ENCODE assay signal across 17 cellular contexts in the genomic region with DNA sequence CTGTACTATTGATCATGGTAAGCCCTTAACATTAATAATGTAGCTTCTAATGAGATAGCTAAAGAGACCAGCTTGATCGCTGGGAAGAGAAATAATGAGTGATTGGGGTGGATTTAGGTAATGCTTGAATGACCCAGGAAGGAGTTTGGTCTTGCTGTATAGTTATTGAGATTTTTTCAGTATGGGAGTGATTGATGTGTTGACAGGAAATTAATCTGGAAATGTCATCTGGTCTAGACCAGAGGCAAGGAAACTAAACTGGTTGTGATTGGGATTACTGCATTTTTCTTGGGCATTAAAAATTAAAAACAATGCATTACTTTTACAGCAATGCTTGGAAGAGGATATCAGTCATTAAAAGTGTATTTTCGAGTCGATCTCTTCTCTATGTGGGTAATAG. TPM values are rescaled to one million over a fixed set of nuclear protein-coding genes. Genes with fewer than 3 reads are reported as not detected.
DNase-seq lines count a peak whose midpoint lies in the region; ATAC-seq, FAIRE-seq and TF ChIP-seq lines count a peak whose summit lies in the region.
"Had no signal": no experiment of that assay in that cellular context is flagged by ENCODE, and none has a peak within 500 bp of the region (broad histone marks: within the 10 kb centered on the region; RNA-seq: fewer than 3 reads in every experiment).

No MANE protein-coding gene starts in this region.

- no peak for TF ChIP-seq CTCF in endothelial cell of umbilical vein (IDR thresholded peaks at IDR 0.05; ENCODE audit: extremely low read depth in 1 of 2, insufficient read depth in 1 of 2, low read depth in 1 of 2, low read length in 2 of 2)

- H3K79me2 ChIP-seq in endothelial cell of umbilical vein (ENCODE audit: control insufficient read depth, insufficient read depth, low read length): no peaks in the 10 kb centered on the region

- H3K27ac ChIP-seq in endothelial cell of umbilical vein (ENCODE audit: insufficient read depth, low read depth, low read length): no peak overlapping the region
- H3K27ac ChIP-seq: C4-2B had no signal

- no peaks in the 10 kb centered on the region for H3K27me3 Mint-ChIP-seq in activated naive CD8-positive, alpha-beta T cell
- H3K27me3 Mint-ChIP-seq in activated naive CD8-positive, alpha-beta T cell treated with anti-CD3 and anti-CD28 coated beads for 36 hours: no peaks in the 10 kb centered on the region
- no peaks in the 10 kb centered on the region for H3K27me3 Mint-ChIP-seq in stimulated activated naive B cell treated with anti-CD40 and anti-IgM and Interleukin-4, amounts not matched to agents 10 μg/mL and 1 μg/mL and 100 μg/mL, for 72 hours
- H3K27me3 Mint-ChIP-seq: CD8-positive, alpha-beta memory T cell; IgD-negative memory B cell had no signal

- H3K4me1 Mint-ChIP-seq in activated naive CD8-positive, alpha-beta T cell (ENCODE audit: low read depth): no peaks in the 10 kb centered on the region
- no peaks in the 10 kb centered on the region for H3K4me1 Mint-ChIP-seq in activated naive CD8-positive, alpha-beta T cell treated with anti-CD3 and anti-CD28 coated beads for 36 hours
- no peaks in the 10 kb centered on the region for H3K4me1 Mint-ChIP-seq in stimulated activated naive B cell treated with anti-CD40 and anti-IgM and Interleukin-4, amounts not matched to agents 10 μg/mL and 1 μg/mL and 100 μg/mL, for 72 hours
- H3K4me1 Mint-ChIP-seq: GM23338 had no signal

- dilution Hi-C loops in endothelial cell of umbilical vein (cut with MboI; ENCODE audit: extremely low pct_ligation_motif_present, low sequenced_read_pairs): no loop called here

- H3K4me2 ChIP-seq in endothelial cell of umbilical vein (ENCODE audit: insufficient read depth, low read length): no peak overlapping the region
- H3K4me2 ChIP-seq: GM23338 had no signal

- H3K4me3 Mint-ChIP-seq in activated naive CD8-positive, alpha-beta T cell: no peak overlapping the region
- H3K4me3 Mint-ChIP-seq in activated naive CD8-positive, alpha-beta T cell treated with anti-CD3 and anti-CD28 coated beads for 36 hours: no peak overlapping the region
- H3K4me3 Mint-ChIP-seq in stimulated activated naive B cell treated with anti-CD40 and anti-IgM and Interleukin-4, amounts not matched to agents 10 μg/mL and 1 μg/mL and 100 μg/mL, for 72 hours: no peak overlapping the region
- H3K4me3 Mint-ChIP-seq: CD8-positive, alpha-beta memory T cell; GM23338; IgD-negative memory B cell had no signal

- H3K36me3 ChIP-seq in endothelial cell of umbilical vein (ENCODE audit: control insufficient read depth in 2 of 2, extremely low read depth in 1 of 2, insufficient read depth in 2 of 2, low read length in 2 of 2): peaks cover 0 to 13% of the 10 kb centered on the region in 2 experiments
- H3K36me3 ChIP-seq: BE2C had no signal

- H3K9me1 ChIP-seq in endothelial cell of umbilical vein (replicated peaks; ENCODE audit: control insufficient read depth, extremely low read depth, insufficient read depth, low read length): no peaks in the 10 kb centered on the region

- no peaks in the 10 kb centered on the region for H3K27me3 ChIP-seq in endothelial cell of umbilical vein (ENCODE audit: control insufficient read depth in 2 of 2, insufficient read depth in 2 of 2, low read length in 2 of 2)
- H3K27me3 ChIP-seq: BE2C had no signal

- POLR2A ChIA-PET in endothelial cell of umbilical vein (lab: Charles Lee): no interaction called here

- no peaks in the 10 kb centered on the region for H3K9me3 Mint-ChIP-seq in activated naive CD8-positive, alpha-beta T cell (ENCODE audit: low read depth)
- H3K9me3 Mint-ChIP-seq in activated naive CD8-positive, alpha-beta T cell treated with anti-CD3 and anti-CD28 coated beads for 36 hours: no peaks in the 10 kb centered on the region
- H3K9me3 Mint-ChIP-seq in stimulated activated naive B cell treated with anti-CD40 and anti-IgM and Interleukin-4, amounts not matched to agents 10 μg/mL and 1 μg/mL and 100 μg/mL, for 72 hours: no peaks in the 10 kb centered on the region
- H3K9me3 Mint-ChIP-seq: CD8-positive, alpha-beta memory T cell; GM23338; IgD-negative memory B cell had no signal

- H3K4me3 ChIP-seq in endothelial cell of umbilical vein (replicated peaks in 1 of 3; ENCODE audit: insufficient read depth in 1 of 3, low read depth in 1 of 3, low read length in 3 of 3): no peak overlapping the region
- H3K4me3 ChIP-seq: GM23338 had no signal

- TSS peak; percentile 14 for BruUV-seq in endothelial cell of umbilical vein (replicated peaks; lab: Mats Ljungman, UMichigan)

- intact Hi-C loops in endothelial cell of umbilical vein (cut with micrococcal nuclease): no loop called here

- H3K4me1 ChIP-seq in endothelial cell of umbilical vein (ENCODE audit: control insufficient read depth, extremely low read depth, insufficient read depth, low read length): no peaks in the 10 kb centered on the region
- H3K4me1 ChIP-seq: BE2C, Caco-2 had no signal

- no peaks in the 10 kb centered on the region for H4K20me1 ChIP-seq in endothelial cell of umbilical vein (replicated peaks; ENCODE audit: control insufficient read depth, extremely low read depth, insufficient read depth, low read length)

- no peak for DNase-seq in activated naive CD8-positive, alpha-beta T cell treated with anti-CD3 and anti-CD28 coated beads for 36 hours
- peak; percentile 61 for DNase-seq in DMS114 treated with DMSO at 0.1 percent for 48 hours (lab: John Stamatoyannopoulos, UW; ENCODE audit: unreplicated experiment)
- DNase-seq in endothelial cell of umbilical vein (ENCODE audit: low read depth, low spot score): peak; percentile 2
- DNase-seq in stimulated activated naive B cell treated with anti-CD40 and anti-IgM and Interleukin-4, amounts not matched to agents 10 μg/mL and 1 μg/mL and 100 μg/mL, for 72 hours: no peak
- DNase-seq: BE2C; Caco-2; CD8-positive, alpha-beta memory T cell; DMS53; GF-D8; H7 had no signal

- no peaks in the 10 kb centered on the region for H3K36me3 Mint-ChIP-seq in activated naive CD8-positive, alpha-beta T cell
- H3K36me3 Mint-ChIP-seq in activated naive CD8-positive, alpha-beta T cell treated with anti-CD3 and anti-CD28 coated beads for 36 hours: peaks cover 9% of the 10 kb centered on the region
- peaks cover 9 to 13% of the 10 kb centered on the region in 2 donors for H3K36me3 Mint-ChIP-seq in stimulated activated naive B cell treated with anti-CD40 and anti-IgM and Interleukin-4, amounts not matched to agents 10 μg/mL and 1 μg/mL and 100 μg/mL, for 72 hours
- H3K36me3 Mint-ChIP-seq: IgD-negative memory B cell had no signal

- no peaks in the 10 kb centered on the region for H3K9me3 ChIP-seq in endothelial cell of umbilical vein (replicated peaks; ENCODE audit: control insufficient read depth, insufficient read depth, low read length)
- H3K9me3 ChIP-seq: BE2C, Caco-2 had no signal

- H3K27ac Mint-ChIP-seq in activated naive CD8-positive, alpha-beta T cell: peak overlapping the region; percentile 12
- H3K27ac Mint-ChIP-seq in activated naive CD8-positive, alpha-beta T cell treated with anti-CD3 and anti-CD28 coated beads for 36 hours: no peak overlapping the region
- H3K27ac Mint-ChIP-seq in stimulated activated naive B cell treated with anti-CD40 and anti-IgM and Interleukin-4, amounts not matched to agents 10 μg/mL and 1 μg/mL and 100 μg/mL, for 72 hours: no peak overlapping the region
- H3K27ac Mint-ChIP-seq: GM23338 had no signal

- CTCF ChIA-PET in endothelial cell of umbilical vein (lab: Charles Lee): interaction anchor here (1.0 kb wide), 1 partner anchor 21 kb away, joined by 3 read pairs; no protein-coding TSS in a partner anchor

- ATAC-seq in HG03196 (IDR thresholded peaks at IDR 0.05; ENCODE audit: unreplicated experiment) (no peak), GM21423 (IDR thresholded peaks at IDR 0.05; ENCODE audit: unreplicated experiment) (no peak)
- ATAC-seq in stimulated activated naive B cell treated with anti-CD40 and anti-IgM and Interleukin-4, amounts not matched to agents 10 μg/mL and 1 μg/mL and 100 μg/mL, for 72 hours (replicated peaks): no peak
- ATAC-seq: GM23338 had no signal

- peak; percentile 43 for FAIRE-seq in endothelial cell of umbilical vein (lab: Jason Lieb, UNC)

- no peak overlapping the region for H2AFZ ChIP-seq in endothelial cell of umbilical vein (ENCODE audit: low read depth, low read length)
- H2AFZ ChIP-seq: GM23338 had no signal

- no peak for TF ChIP-seq POLR2A in endothelial cell of umbilical vein (IDR thresholded peaks at IDR 0.05; ENCODE audit: low read depth, low read length)

- no peak overlapping the region for H3K9ac ChIP-seq in endothelial cell of umbilical vein (replicated peaks; ENCODE audit: extremely low read depth, insufficient read depth, low read length)

TF ChIP-seq in endothelial cell of umbilical vein, 7 proteins besides CTCF, POLR2A, EP300 and RAD21:
- no peak for TF ChIP-seq JUN (IDR thresholded peaks at IDR 0.05; ENCODE audit: borderline replicate concordance, insufficient read depth, insufficient read length, low read depth)
- TF ChIP-seq MYC (IDR thresholded peaks at IDR 0.05; ENCODE audit: low read depth, low read length): no peak

RNA-seq across cellular contexts. Expression of a gene that starts 11.8 kb away (rescaled TPM):
- 10 to 100 TPM; 13.2 to 14.0 TPM for total RNA-seq in activated naive CD8-positive, alpha-beta T cell treated with anti-CD3 and anti-CD28 coated beads for 36 hours
- 12.0 and 12.7 TPM in 2 replicates for total RNA-seq in endothelial cell of umbilical vein
- polyA plus RNA-seq in endothelial cell of umbilical vein: 3.7 and 4.8 TPM in 2 replicates
- 5.9 and 6.1 TPM in 2 replicates for polyA plus RNA-seq in endothelial cell of umbilical vein (2011; cell fraction: cytosol; rRNA removed)
- polyA plus RNA-seq in endothelial cell of umbilical vein (2011; cell fraction: nucleus; rRNA removed): 8.2 and 8.7 TPM in 2 replicates
- polyA plus RNA-seq in endothelial cell of umbilical vein (2012): 14.4 and 16.7 TPM in 2 replicates
- 5.5 and 6.7 TPM in 2 replicates for polyA minus RNA-seq in endothelial cell of umbilical vein
- polyA minus RNA-seq in endothelial cell of umbilical vein (2011; cell fraction: cytosol; rRNA and poly(A)+ RNA removed): 5.9 TPM
- polyA minus RNA-seq in endothelial cell of umbilical vein (2011; cell fraction: nucleus; rRNA and poly(A)+ RNA removed): 8.2 and 9.2 TPM in 2 replicates

RNA-seq across cellular contexts. Expression of a gene that starts 27.5 kb away (rescaled TPM):
- total RNA-seq in activated naive CD8-positive, alpha-beta T cell treated with anti-CD3 and anti-CD28 coated beads for 36 hours: under 1 TPM; 0.19 to 0.42 TPM
- 1.0 and 1.1 TPM in 2 replicates for total RNA-seq in endothelial cell of umbilical vein
- 0.28 and 0.53 TPM in 2 replicates for polyA plus RNA-seq in endothelial cell of umbilical vein
- 0.21 and 0.23 TPM in 2 replicates for polyA plus RNA-seq in endothelial cell of umbilical vein (2011; cell fraction: cytosol; rRNA removed)
- polyA plus RNA-seq in endothelial cell of umbilical vein (2011; cell fraction: nucleus; rRNA removed): 0.31 and 0.74 TPM in 2 replicates
- 0.33 and 0.38 TPM in 2 replicates for polyA plus RNA-seq in endothelial cell of umbilical vein (2012)
- polyA minus RNA-seq in endothelial cell of umbilical vein: 0.55 and 1.6 TPM in 2 replicates
- polyA minus RNA-seq in endothelial cell of umbilical vein (2011; cell fraction: cytosol; rRNA and poly(A)+ RNA removed): not detected
- 2.0 TPM in 1 of 2 replicates, not detected in the other for polyA minus RNA-seq in endothelial cell of umbilical vein (2011; cell fraction: nucleus; rRNA and poly(A)+ RNA removed)
- total RNA-seq: HT1080 had no signal
- polyA plus RNA-seq: CD8-positive, alpha-beta memory T cell had no signal

Comparison
In these comparisons a context has a peak if more than half of its experiments do, and no peak if none do; other contexts are left out.
1. DNase-seq: peak in DMS114 treated with DMSO at 0.1 percent for 48 hours (single experiment) and endothelial cell of umbilical vein (single experiment); none in activated naive CD8-positive, alpha-beta T cell treated with anti-CD3 and anti-CD28 coated beads for 36 hours (single experiment) and stimulated activated naive B cell treated with anti-CD40 and anti-IgM and Interleukin-4, amounts not matched to agents 10 μg/mL and 1 μg/mL and 100 μg/mL, for 72 hours (single experiment).